In genomic region chr3:60281970-60282369, GRCh38 we compare ENCODE assay signal across 21 cellular contexts.
"Had no signal": no experiment of that assay in that cellular context is flagged by ENCODE, and none has a peak within 500 bp of the region (broad histone marks: within the 10 kb centered on the region; RNA-seq: fewer than 3 reads in every experiment).

No MANE protein-coding gene starts in this region.

- H3K4me3 Mint-ChIP-seq: naive thymus-derived CD4-positive, alpha-beta T cell had no signal

- H3K27me3 Mint-ChIP-seq: naive thymus-derived CD4-positive, alpha-beta T cell had no signal

- DNase-seq: dermis blood vessel endothelial cell; dorsolateral prefrontal cortex; effector CD4-positive, alpha-beta T cell; effector memory CD4-positive, alpha-beta T cell; foreskin keratinocyte; head of caudate nucleus; heart right ventricle; hippocampal formation; islet precursor cell; kidney; kidney glomerular epithelial cell; left colon; left ventricle myocardium superior; lower lobe of right lung; mesendoderm; midbrain; naive thymus-derived CD4-positive, alpha-beta T cell had no signal

- ATAC-seq: foreskin keratinocyte; gastroesophageal sphincter; heart right ventricle; left colon; left lobe of liver; left ventricle myocardium superior; lower lobe of right lung; naive thymus-derived CD4-positive, alpha-beta T cell had no signal

- H3K4me3 ChIP-seq: coronary artery, dorsolateral prefrontal cortex, esophagus muscularis mucosa, gastroesophageal sphincter, heart right ventricle, lower lobe of right lung had no signal

- H3K27ac ChIP-seq: coronary artery, dorsolateral prefrontal cortex, esophagus muscularis mucosa, foreskin keratinocyte, gastroesophageal sphincter, heart right ventricle, lower lobe of right lung had no signal

- H3K4me1 ChIP-seq: esophagus muscularis mucosa, foreskin keratinocyte, gastroesophageal sphincter, heart right ventricle, lower lobe of right lung had no signal

- H3K36me3 ChIP-seq: esophagus muscularis mucosa, gastroesophageal sphincter, heart right ventricle, lower lobe of right lung had no signal

- H3K27ac Mint-ChIP-seq: naive thymus-derived CD4-positive, alpha-beta T cell had no signal

- H3K27me3 ChIP-seq: dorsolateral prefrontal cortex, esophagus muscularis mucosa, gastroesophageal sphincter, heart right ventricle had no signal

- H3K9me3 ChIP-seq: esophagus muscularis mucosa, gastroesophageal sphincter, heart right ventricle, lower lobe of right lung had no signal
